ENCODE assay signal across 24 cellular contexts in the genomic region with DNA sequence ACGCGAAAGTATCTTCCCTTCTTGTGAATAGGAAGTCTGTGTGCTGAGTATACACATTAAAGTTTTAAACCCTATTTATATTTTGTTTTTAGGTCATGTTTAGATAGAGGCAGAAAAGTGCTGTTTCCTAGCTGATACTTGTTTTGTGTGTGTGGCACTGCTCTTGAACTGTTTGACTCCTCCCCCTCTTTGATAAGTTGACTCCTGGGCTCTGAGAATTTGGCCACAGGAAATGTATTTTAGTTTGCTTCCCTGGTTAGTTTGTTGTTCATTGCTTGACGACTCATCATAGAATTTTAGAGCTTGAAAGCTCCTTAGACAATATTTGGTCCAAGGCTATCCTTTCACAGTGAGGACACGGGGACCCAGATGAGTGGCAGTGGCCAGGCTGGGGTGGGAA. TPM values are rescaled to one million over a fixed set of nuclear protein-coding genes. Genes with fewer than 3 reads are reported as not detected.
DNase-seq lines count a peak whose midpoint lies in the region; ATAC-seq, FAIRE-seq and TF ChIP-seq lines count a peak whose summit lies in the region.
"Had no signal": no experiment of that assay in that cellular context is flagged by ENCODE, and none has a peak within 500 bp of the region (broad histone marks: within the 10 kb centered on the region; RNA-seq: fewer than 3 reads in every experiment).

No MANE protein-coding gene starts in this region.

- H2AFZ ChIP-seq in PC-9 = peak overlapping the region; percentile 65

- ATAC-seq in esophagus mucosa = no peak
- ATAC-seq: activated CD8-positive, alpha-beta T cell treated with anti-CD3 and anti-CD28 coated beads, Interleukin-2, amount 10 ng/mL, durations not matched to agents 7 days and 5 days; activated T-cell treated with anti-CD3 and anti-CD28 coated beads, Interleukin-2, amount 50 U/mL, for 72 hours; CD8-positive, alpha-beta T cell; left lung; sciatic nerve had no signal

- DNase-seq in AG08396 (ENCODE audit: low spot score) = peak; percentile 22
- peak; percentile 63 for DNase-seq in H54 (ENCODE audit: insufficient read length, low spot score)
- peak; percentile 12 to 45 for DNase-seq in PC-9
- no peak for DNase-seq in activated CD4-positive, CD25-positive, alpha-beta regulatory T cell (lab: John Stamatoyannopoulos, UW)
- DNase-seq in lower leg skin (ENCODE audit: low spot score in 2 of 2) = no peak
- DNase-seq in GM12892 (ENCODE audit: insufficient read length) = no peak
- DNase-seq: activated CD8-positive, alpha-beta T cell treated with anti-CD3 and anti-CD28 coated beads, Interleukin-2, amount 10 ng/mL, durations not matched to agents 7 days and 5 days; activated naive CD8-positive, alpha-beta T cell treated with anti-CD3 and anti-CD28 coated beads for 36 hours; activated T-cell treated with anti-CD3 and anti-CD28 coated beads, Interleukin-2, amount 50 U/mL, for 72 hours; CD8-positive, alpha-beta T cell; cortex of kidney; foreskin melanocyte; HCEC 1CT; Kasumi-1; left lung; NCI-H2227 treated with DMSO at 0.1 percent for 48 hours; NK-92 treated with Interleukin-12 subunit alpha and Interleukin-12 subunit beta, amount 100 ng/mL, for 24 hours; RPMI8226; SW 1271; WERI-Rb-1 had no signal

- H3K9me2 ChIP-seq in PC-9 (ENCODE audit: insufficient read depth) = no peaks in the 10 kb centered on the region; the same call in 1 of the 2 replicates

- H3F3A ChIP-seq in PC-9 (ENCODE audit: insufficient read depth, low read depth) = peaks cover 21% of the 10 kb centered on the region

- peaks cover 10% of the 10 kb centered on the region for H4K20me1 ChIP-seq in PC-9 (ENCODE audit: insufficient read depth)

- peak overlapping the region; percentile 67 for H3K27ac ChIP-seq in PC-9
- H3K27ac ChIP-seq: left lung, WERI-Rb-1 had no signal

- TF ChIP-seq CTCF in PC-9 (conservative IDR thresholded peaks at IDR 0.05) (no peak), lower leg skin (IDR thresholded peaks at IDR 0.05) (no peak)

- peak overlapping the region; percentile 95 for H3K4me2 ChIP-seq in PC-9

- H3K4me1 ChIP-seq in PC-9 (replicated peaks; ENCODE audit: insufficient read depth) = peaks cover 37% of the 10 kb centered on the region

- POLR2A ChIA-PET in PC-9 (lab: Charles Lee; ENCODE audit: unreplicated experiment) = interaction anchor here (0.5 to 0.9 kb wide), 3 partner anchors 201 to 277 kb away, joined by 4 to 28 read pairs (median 6); no protein-coding TSS in a partner anchor

- 0 out of 2 replicates have a peak, but pooled peaks cover 3% of the 10 kb centered on the region for H3K36me3 ChIP-seq in PC-9 (ENCODE audit: low read depth)
- H3K36me3 ChIP-seq: left lung had no signal

- WGBS in lower leg skin, 2 donors = 70 to 77% methylated on average over 4 of the region's 4 CpGs

- peaks cover 23% of the 10 kb centered on the region for H3K79me2 ChIP-seq in PC-9 (ENCODE audit: low read depth)

- H3K9me3 ChIP-seq in PC-9 (ENCODE audit: insufficient read depth, low read depth) (no peaks in the 10 kb centered on the region), iPS-18c (ENCODE audit: control insufficient read depth, insufficient read depth, low read length) (no peaks in the 10 kb centered on the region)
- H3K9me3 ChIP-seq: left lung had no signal

- no peaks in the 10 kb centered on the region for H3K27me3 ChIP-seq in PC-9 (ENCODE audit: insufficient read depth, low read depth)

- CTCF ChIA-PET in PC-9 (lab: Charles Lee) = interaction anchor here (0.7 kb wide), 2 partner anchors 45 to 181 kb away, joined by 4 to 6 read pairs; no protein-coding TSS in a partner anchor

- intact Hi-C loops in PC-9 (cut with micrococcal nuclease; ENCODE audit: unreplicated experiment) (loop anchor here (1.0 to 10.0 kb wide), 3 partner anchors 30 to 1117 kb away; no protein-coding TSS in a partner anchor), lower leg skin (cut with DNase I; ENCODE audit: low total_unique reads) (no loop called here)

- H3K4me3 ChIP-seq in PC-9 (peak overlapping the region; percentile 74; the same call in 1 of the 2 replicates), iPS-18c (ENCODE audit: insufficient read depth, low read depth, low read length) (peak overlapping the region; percentile 25; the same call in 1 of the 2 replicates), lower leg skin (ENCODE audit: low read depth, poor library complexity, severe bottlenecking) (no peak overlapping the region)
- H3K4me3 ChIP-seq: left lung had no signal

- FAIRE-seq in H54 (lab: Jason Lieb, UNC) (no peak), GM12892 (lab: Jason Lieb, UNC) (no peak)
- FAIRE-seq: endothelial cell of umbilical vein had no signal

- no TSS peak for BruUV-seq in PC-9 (replicated peaks; lab: Mats Ljungman, UMichigan)

- TF ChIP-seq POLR2A in H54 (IDR thresholded peaks at IDR 0.05; ENCODE audit: low read depth, low read length) (no peak), lower leg skin (IDR thresholded peaks at IDR 0.05) (no peak), GM12892 (IDR thresholded peaks at IDR 0.05; ENCODE audit: low read depth, low read length) (no peak)

RNA-seq across cellular contexts. Expression of a gene that starts 2.0 kb away (rescaled TPM):
- total RNA-seq in PC-9 (2021) (43.3 and 47.2 TPM in 2 replicates), lower leg skin (10 to 100 TPM in 1 of 4 donors, 1 to 10 TPM in 3; 5.8 to 10.9 (median 8.0) TPM), esophagus mucosa (7.0 TPM)
- polyA plus RNA-seq in GM12892 (2012; ENCODE audit: missing spikeins) = 0.74 TPM

RNA-seq across cellular contexts. Expression of a gene that starts 33.5 kb away (rescaled TPM):
- total RNA-seq in PC-9 (2021) = 7.6 and 8.5 TPM in 2 replicates
- total RNA-seq in lower leg skin = 10 to 100 TPM in 2 of 4 donors, 1 to 10 TPM in 2; 6.1 to 12.4 (median 9.4) TPM
- 3.9 TPM for polyA plus RNA-seq in GM12892 (2012; ENCODE audit: missing spikeins)
- total RNA-seq in esophagus mucosa = 5.8 TPM

Comparison
In these comparisons a context has a peak if more than half of its experiments do, and no peak if none do; other contexts are left out.
1. DNase-seq: peak in AG08396 (single experiment), H54 (single experiment) and PC-9 (2 of 2); none in activated CD4-positive, CD25-positive, alpha-beta regulatory T cell (0 of 4), lower leg skin (0 of 2) and GM12892 (single experiment).